In genomic region chr6:15184441-15184861, GRCh38 we compare ENCODE assay signal across 13 cellular contexts.
DNase-seq lines count a peak whose midpoint lies in the region; ATAC-seq, FAIRE-seq and TF ChIP-seq lines count a peak whose summit lies in the region.
"Had no signal": no experiment of that assay in that cellular context is flagged by ENCODE, and none has a peak within 500 bp of the region (broad histone marks: within the 10 kb centered on the region; RNA-seq: fewer than 3 reads in every experiment).

No MANE protein-coding gene starts in this region.

- H3K27me3 ChIP-seq in GM12878 (replicated peaks in 1 of 2; ENCODE audit: control insufficient read depth in 2 of 2, insufficient read depth in 2 of 2, low read length in 1 of 2): no peaks in the 10 kb centered on the region
- H3K27me3 ChIP-seq: colonic mucosa, SJSA1 had no signal

- SMC1A ChIA-PET in GM12878 (lab: Charles Lee; ENCODE audit: uncharacterized antibody, unreplicated experiment): no interaction called here

- no TSS peak for BruUV-seq in GM12878 (replicated peaks; lab: Mats Ljungman, UMichigan)

- H2AFZ ChIP-seq in GM12878 (ENCODE audit: control insufficient read depth, low read depth, low read length): peak overlapping the region; percentile 41

- TF ChIP-seq EP300 in GM12878 (IDR thresholded peaks at IDR 0.05; ENCODE audit: borderline replicate concordance in 1 of 2, control insufficient read depth in 1 of 2, low read depth in 2 of 2, low read length in 2 of 2): no peak

- H3K9ac ChIP-seq in SK-N-MC (ENCODE audit: insufficient read length): peak overlapping the region; percentile 11
- H3K9ac ChIP-seq in GM12878 (ENCODE audit: control insufficient read depth, insufficient read depth, low read length): no peak overlapping the region

- POLR2A ChIA-PET in GM12878 (lab: Charles Lee): no interaction called here

- peak overlapping the region; percentile 64 for H3K4me2 ChIP-seq in GM12878 (ENCODE audit: control insufficient read depth, insufficient read depth)

- H3K36me3 ChIP-seq in SK-N-MC (ENCODE audit: insufficient read depth, low read length) (no peaks in the 10 kb centered on the region), GM12878 (ENCODE audit: control insufficient read depth in 2 of 2, insufficient read depth in 2 of 2, low read length in 1 of 2) (no peaks in the 10 kb centered on the region)
- H3K36me3 ChIP-seq: colonic mucosa, SJSA1 had no signal

- H3K4me3 ChIP-seq in SK-N-MC: no peak overlapping the region
- no peak overlapping the region for H3K4me3 ChIP-seq in GM12878
- H3K4me3 ChIP-seq: colonic mucosa, psoas muscle, SJSA1 had no signal

- no peak for TF ChIP-seq POLR2A in GM12878 (IDR thresholded peaks at IDR 0.05; ENCODE audit: low read depth, low read length)

- DNase-seq in activated CD4-positive, alpha-beta T cell treated with anti-CD3 and anti-CD28 coated beads for 4 hours: peak; percentile 51 to 57
- no peak for DNase-seq in activated CD4-positive, alpha-beta T cell treated with anti-CD3 and anti-CD28 coated beads, Interleukin-2, amount 50 U/mL, for 1 hour
- DNase-seq in SK-N-MC (ENCODE audit: low read depth, low spot score) (no peak), GM12878 (ENCODE audit: low read depth, low spot score) (peak; percentile 15), KBM-7 (no peak)
- DNase-seq in stimulated activated CD4-positive, alpha-beta T cell treated with anti-CD3 and anti-CD28 coated beads, TNF-alpha, amount 100 ng/mL, for 48 hours (ENCODE audit: low read depth in 3 of 3): peak in 2 of 3 donors; percentile 4 to 32
- DNase-seq: colonic mucosa, Karpas-422, psoas muscle had no signal

- H4K20me1 ChIP-seq in GM12878 (ENCODE audit: control insufficient read depth, insufficient read depth): no peaks in the 10 kb centered on the region

- RAD21 ChIA-PET in GM12878 (lab: Charles Lee; ENCODE audit: unreplicated experiment): interaction anchor here (0.6 to 1.8 kb wide), 2 partner anchors 14 to 114 kb away, joined by 3 to 5 read pairs; no protein-coding TSS in a partner anchor

- CTCF ChIA-PET in GM12878 (lab: Yijun Ruan, JAX): no interaction called here

- WGBS in GM12878 (ENCODE audit: insufficient coverage, insufficient replicate concordance, low lambda C conversion rate, missing lambda C conversion rate): 0% methylated on average over 2 of the region's 2 CpGs

- H3K27ac ChIP-seq in SK-N-MC: peak overlapping the region; percentile 97
- no peak overlapping the region for H3K27ac ChIP-seq in GM12878 (ENCODE audit: control insufficient read depth, insufficient read depth)
- H3K27ac ChIP-seq: colonic mucosa, psoas muscle, SJSA1 had no signal

- H3K9me3 ChIP-seq in SK-N-MC (ENCODE audit: low read depth, low read length): no peaks in the 10 kb centered on the region
- H3K9me3 ChIP-seq in GM12878 (replicated peaks; ENCODE audit: control insufficient read depth, insufficient read depth, low read length): no peaks in the 10 kb centered on the region
- H3K9me3 ChIP-seq: colonic mucosa, psoas muscle, SJSA1 had no signal

- intact Hi-C loops in GM12878 (cut with micrococcal nuclease; ENCODE audit: unreplicated experiment): no loop called here

- in situ Hi-C loops in GM12878 (cut with MboI): no loop called here
- in situ Hi-C loops in KBM-7 (cut with MboI; ENCODE audit: low pct_unique_long_range_greater_than_20kb, low sequenced_read_pairs): no loop called here

- TF ChIP-seq CTCF in GM12878 (IDR thresholded peaks at IDR 0.05 in 2 of 3, conservative IDR thresholded peaks at IDR 0.05 in 1 of 3; ENCODE audit: control insufficient read depth in 2 of 3, extremely low read depth in 1 of 3, insufficient read depth in 1 of 3, low read depth in 3 of 3, low read length in 3 of 3): no peak

- FAIRE-seq in GM12878 (lab: Jason Lieb, UNC): no peak
- FAIRE-seq: GM19239 had no signal

- no peaks in the 10 kb centered on the region for H3K79me2 ChIP-seq in GM12878 (ENCODE audit: control insufficient read depth, insufficient read depth, low read length)

- H3K4me1 ChIP-seq in GM12878 (ENCODE audit: control insufficient read depth, insufficient read depth, low read length): peaks cover 10% of the 10 kb centered on the region
- H3K4me1 ChIP-seq: colonic mucosa, psoas muscle, SJSA1 had no signal

- ATAC-seq in GM12878 (peak; percentile 96), HG03354 (IDR thresholded peaks at IDR 0.05; ENCODE audit: poor library complexity, severe bottlenecking, unreplicated experiment) (no peak), GM19467 (IDR thresholded peaks at IDR 0.05; ENCODE audit: unreplicated experiment) (no peak)
- ATAC-seq: psoas muscle had no signal

- TF ChIP-seq RAD21 in GM12878 (IDR thresholded peaks at IDR 0.05; ENCODE audit: insufficient read depth, low read depth, low read length): no peak

TF ChIP-seq in GM12878, 131 proteins besides CTCF, POLR2A, EP300 and RAD21 (continues in another document):
- TF ChIP-seq JUNB (IDR thresholded peaks at IDR 0.05) (peak; percentile 58), FOXM1 (IDR thresholded peaks at IDR 0.05; ENCODE audit: low read depth, low read length) (peak; percentile 39; the same call in 1 of the 2 replicates), SP1 (IDR thresholded peaks at IDR 0.05; ENCODE audit: low read depth, low read length) (no peak), IKZF1 (conservative IDR thresholded peaks at IDR 0.05) (no peak), ATF2 (IDR thresholded peaks at IDR 0.05; ENCODE audit: low read length) (peak; percentile 30; the same call in 1 of the 2 replicates), ZNF622 (IDR thresholded peaks at IDR 0.05) (no peak), ESRRA (IDR thresholded peaks at IDR 0.05; ENCODE audit: low read length) (no peak), HDGF (IDR thresholded peaks at IDR 0.05) (no peak), ETV6 (conservative IDR thresholded peaks at IDR 0.05 in 1 of 2, IDR thresholded peaks at IDR 0.05 in 1 of 2; ENCODE audit: borderline replicate concordance in 1 of 2, low read depth in 1 of 2) (peak in 1 of 2 experiments; percentile 51; a peak in 2 of 4 replicates), BACH1 (IDR thresholded peaks at IDR 0.05; ENCODE audit: borderline replicate concordance) (no peak), MTA2 (IDR thresholded peaks at IDR 0.05; ENCODE audit: low read depth) (no peak), ZNF592 (IDR thresholded peaks at IDR 0.05) (no peak), SIN3A (IDR thresholded peaks at IDR 0.05; ENCODE audit: low read depth, low read length) (no peak), RELA (IDR thresholded peaks at IDR 0.05; ENCODE audit: borderline replicate concordance, partially characterized antibody) (no peak), MTA3 (IDR thresholded peaks at IDR 0.05; ENCODE audit: borderline replicate concordance, low read length) (no peak), IRF4 (IDR thresholded peaks at IDR 0.05; ENCODE audit: low read depth, low read length) (no peak), TARDBP (IDR thresholded peaks at IDR 0.05; ENCODE audit: borderline replicate concordance) (no peak), BCL3 (IDR thresholded peaks at IDR 0.05; ENCODE audit: borderline replicate concordance, insufficient read depth, low read depth, low read length, poor library complexity, severe bottlenecking) (peak; percentile 46), LARP7 (IDR thresholded peaks at IDR 0.05) (no peak)

Comparison
In these comparisons a context has a peak if more than half of its experiments do, and no peak if none do; other contexts are left out.
1. DNase-seq: peak in activated CD4-positive, alpha-beta T cell treated with anti-CD3 and anti-CD28 coated beads for 4 hours (2 of 2), GM12878 (single experiment) and stimulated activated CD4-positive, alpha-beta T cell treated with anti-CD3 and anti-CD28 coated beads, TNF-alpha, amount 100 ng/mL, for 48 hours (2 of 3); none in activated CD4-positive, alpha-beta T cell treated with anti-CD3 and anti-CD28 coated beads, Interleukin-2, amount 50 U/mL, for 1 hour (single experiment), SK-N-MC (single experiment) and KBM-7 (single experiment).